Comparison of ENCODE assay signal across 8 cellular contexts in genomic region chr11:14905104-14906033, GRCh38. TPM values are rescaled to one million over a fixed set of nuclear protein-coding genes. Genes with fewer than 3 reads are reported as not detected.
A peak's percentile ranks its signal among the peaks of the same experiment; 100 is the strongest.
DNase-seq lines count a peak whose midpoint lies in the region; ATAC-seq and TF ChIP-seq lines count a peak whose summit lies in the region.

No MANE protein-coding gene starts in this region.

- H3K4me1 ChIP-seq in CD4-positive, CD25-positive, alpha-beta regulatory T cell (ENCODE audit: control insufficient read depth, insufficient read depth, low read length, poor library complexity, severe bottlenecking): peaks cover 27% of the 10 kb centered on the region
- H3K4me1 ChIP-seq in esophagus squamous epithelium (peaks cover 5 to 41% (median 12%) of the 10 kb centered on the region in 3 donors), transverse colon (peaks cover 0 to 18% (median 9%) of the 10 kb centered on the region in 4 donors)

- peaks cover 6% of the 10 kb centered on the region for H3K27me3 Mint-ChIP-seq in CD4-positive, CD25-positive, alpha-beta regulatory T cell

- no peak for TF ChIP-seq POLR2A in esophagus squamous epithelium (IDR thresholded peaks at IDR 0.05)
- TF ChIP-seq POLR2A in transverse colon (IDR thresholded peaks at IDR 0.05): no peak

- no peaks in the 10 kb centered on the region for H3K36me3 ChIP-seq in CD4-positive, CD25-positive, alpha-beta regulatory T cell (ENCODE audit: control insufficient read depth, insufficient read depth, low read length)
- no peaks in the 10 kb centered on the region for H3K36me3 ChIP-seq in esophagus squamous epithelium
- H3K36me3 ChIP-seq in transverse colon: no peaks in the 10 kb centered on the region

- no peaks in the 10 kb centered on the region for H3K9me3 ChIP-seq in CD4-positive, CD25-positive, alpha-beta regulatory T cell (ENCODE audit: control insufficient read depth in 2 of 2, low read length in 2 of 2)
- H3K9me3 ChIP-seq in esophagus squamous epithelium: no peaks in the 10 kb centered on the region
- no peaks in the 10 kb centered on the region for H3K9me3 ChIP-seq in transverse colon

- peaks cover 16 to 44% (median 25%) of the 10 kb centered on the region in 4 donors for H3K4me1 Mint-ChIP-seq in CD4-positive, CD25-positive, alpha-beta regulatory T cell

- TF ChIP-seq EP300 in transverse colon (IDR thresholded peaks at IDR 0.05; ENCODE audit: low read depth): no peak

- WGBS in esophagus squamous epithelium, 2 donors: 32 to 45% methylated on average over 6 to 35 of the region's 58 CpGs
- WGBS in transverse colon (ENCODE audit: low coverage in 1 of 2), 2 donors: 61% methylated on average over 58 of the region's 58 CpGs; no CpG with 5 or more reads in 1 of the 2 donors

- H3K27me3 ChIP-seq in CD4-positive, CD25-positive, alpha-beta regulatory T cell (ENCODE audit: control insufficient read depth, insufficient read depth, low read length): no peaks in the 10 kb centered on the region
- H3K27me3 ChIP-seq in esophagus squamous epithelium: no peaks in the 10 kb centered on the region
- no peaks in the 10 kb centered on the region for H3K27me3 ChIP-seq in transverse colon

- H3K27ac ChIP-seq in CD4-positive, CD25-positive, alpha-beta regulatory T cell (ENCODE audit: insufficient read depth, low read length, poor library complexity, severe bottlenecking): peak overlapping the region; percentile 60
- H3K27ac ChIP-seq in esophagus squamous epithelium (peak overlapping the region in 3 of 4 donors; percentile 27 to 54 (median 39)), transverse colon (peak overlapping the region; percentile 23 to 52 (median 36))

- DNase-seq in CD4-positive, CD25-positive, alpha-beta regulatory T cell: peak; percentile 57 to 85 (median 83)
- DNase-seq in HuH-7.5 (ENCODE audit: low spot score) (peak; percentile 71), esophagus squamous epithelium (lab: John Stamatoyannopoulos, UW) (peak; percentile 34), omental fat pad (ENCODE audit: low spot score) (no peak), transverse colon (peak; percentile 65), dedifferentiated amniotic fluid mesenchymal stem cell (ENCODE audit: extremely low spot score) (no peak)
- DNase-seq in activated CD8-positive, alpha-beta memory T cell treated with anti-CD3 and anti-CD28 coated beads, Interleukin-2, amount 50 U/mL, for 48 hours: peak; percentile 88

- peak in 3 of 6 experiments; percentile 6 to 27 (median 9) for TF ChIP-seq CTCF in esophagus squamous epithelium (IDR thresholded peaks at IDR 0.05)
- TF ChIP-seq CTCF in omental fat pad (IDR thresholded peaks at IDR 0.05): no peak
- peak in 4 of 5 experiments; percentile 10 to 45 (median 28) for TF ChIP-seq CTCF in transverse colon (IDR thresholded peaks at IDR 0.05)

- H3K9me3 Mint-ChIP-seq in CD4-positive, CD25-positive, alpha-beta regulatory T cell: no peaks in the 10 kb centered on the region

- H3K4me3 ChIP-seq in CD4-positive, CD25-positive, alpha-beta regulatory T cell (ENCODE audit: low read depth, low read length): peak overlapping the region; percentile 86
- H3K4me3 ChIP-seq in esophagus squamous epithelium (peak overlapping the region; percentile 35 to 73 (median 58)), transverse colon (peak overlapping the region; percentile 36 to 62 (median 41))

- H3K4me3 Mint-ChIP-seq in CD4-positive, CD25-positive, alpha-beta regulatory T cell: peak overlapping the region; percentile 89 to 97 (median 97)

- ATAC-seq in CD4-positive, CD25-positive, alpha-beta regulatory T cell (ENCODE audit: low read depth in 2 of 2): peak; percentile 73 to 76
- ATAC-seq in GM21390 (IDR thresholded peaks at IDR 0.05; ENCODE audit: unreplicated experiment) (peak; percentile 61), omental fat pad (ENCODE audit: low FRiP score) (peak; percentile 44)

- intact Hi-C loops in esophagus squamous epithelium (cut with DNase I): loop anchor here (5.0 to 10.0 kb wide), 2 partner anchors 111 to 368 kb away; no protein-coding TSS in a partner anchor
- intact Hi-C loops in transverse colon (cut with DNase I; ENCODE audit: low total_unique reads): loop anchor here (5.0 to 10.0 kb wide), 2 partner anchors 172 to 299 kb away; no protein-coding TSS in a partner anchor

- in situ Hi-C loops in transverse colon (cut with MboI; ENCODE audit: low pct_ligation_motif_present in 1 of 4, low pct_unique_long_range_greater_than_20kb in 1 of 4, low sequenced_read_pairs in 3 of 4): loop anchor here in 3 of 4 donors (5.0 to 25.0 kb wide), 3 partner anchors 111 to 182 kb away; no protein-coding TSS in a partner anchor

- no peaks in the 10 kb centered on the region for H3K36me3 Mint-ChIP-seq in CD4-positive, CD25-positive, alpha-beta regulatory T cell

- H3K27ac Mint-ChIP-seq in CD4-positive, CD25-positive, alpha-beta regulatory T cell: peak overlapping the region; percentile 94 to 99 (median 96)

RNA-seq across cellular contexts. Expression of gene CYP2R1, which starts 13.3 kb away (rescaled TPM):
- 18.2 TPM for total RNA-seq in CD4-positive, CD25-positive, alpha-beta regulatory T cell
- polyA plus RNA-seq in CD4-positive, CD25-positive, alpha-beta regulatory T cell: 10 to 100 TPM; 12.9 to 20.0 (median 14.9) TPM
- total RNA-seq in esophagus squamous epithelium (10 to 100 TPM; 13.0 to 20.4 (median 16.3) TPM), omental fat pad (10 to 100 TPM in 3 of 4 donors, 1 to 10 TPM in 1; 7.0 to 24.6 (median 11.0) TPM), transverse colon (10 to 100 TPM; 26.1 to 54.2 (median 44.6) TPM)

Comparison
In these comparisons a context has a peak if more than half of its experiments do, and no peak if none do; other contexts are left out.
1. DNase-seq: peak in CD4-positive, CD25-positive, alpha-beta regulatory T cell (3 of 3), HuH-7.5 (single experiment), activated CD8-positive, alpha-beta memory T cell treated with anti-CD3 and anti-CD28 coated beads, Interleukin-2, amount 50 U/mL, for 48 hours (single experiment), esophagus squamous epithelium (single experiment) and transverse colon (single experiment); none in omental fat pad (single experiment) and dedifferentiated amniotic fluid mesenchymal stem cell (single experiment).
2. CTCF ChIP-seq: peak in transverse colon (4 of 5); none in omental fat pad (0 of 3).
3. Peak in every context shown above with its lines, with median percentiles within 50 percentile points of each other: ATAC-seq, H3K27ac ChIP-seq and H3K4me3 ChIP-seq.